8 cellular contexts compared by ENCODE assay signal in genomic region chr3:108153451-108153981, GRCh38.
A peak's percentile ranks its signal among the peaks of the same experiment; 100 is the strongest.
DNase-seq lines count a peak whose midpoint lies in the region; ATAC-seq lines count a peak whose summit lies in the region.

No MANE protein-coding gene starts in this region.

- intact Hi-C loops in activated CD4-positive, alpha-beta memory T cell treated with anti-CD3 and anti-CD28 coated beads for 36 hours (cut with micrococcal nuclease): loop anchor here (1.0 kb wide), 3 partner anchors 169 to 324 kb away; no protein-coding TSS in a partner anchor

- H3K36me3 ChIP-seq in GM23248 (ENCODE audit: low read depth): no peaks in the 10 kb centered on the region

- H3K79me2 ChIP-seq in GM23248 (ENCODE audit: insufficient read depth): no peaks in the 10 kb centered on the region

- H3K27ac Mint-ChIP-seq in activated CD4-positive, alpha-beta memory T cell treated with anti-CD3 and anti-CD28 coated beads for 36 hours: no peak overlapping the region

- H3K9ac ChIP-seq in GM23248: no peak overlapping the region

- H3F3A ChIP-seq in GM23248 (ENCODE audit: insufficient read depth): no peaks in the 10 kb centered on the region

- H3K27me3 ChIP-seq in GM23248 (replicated peaks; ENCODE audit: insufficient read depth): no peaks in the 10 kb centered on the region

- POLR2A ChIA-PET in activated CD4-positive, alpha-beta memory T cell treated with anti-CD3 and anti-CD28 coated beads for 36 hours (lab: Charles Lee): interaction anchor here (1.2 kb wide), 1 partner anchor 28 kb away, joined by 4 read pairs; no protein-coding TSS in a partner anchor

- in situ Hi-C loops in GM23248 (cut with MboI): no loop called here

- peaks cover 11% of the 10 kb centered on the region; the same call in 1 of the 2 replicates for H3K4me1 ChIP-seq in GM23248 (ENCODE audit: insufficient read depth)

- H3K4me2 ChIP-seq in GM23248 (ENCODE audit: unreplicated experiment): no peak overlapping the region

- H4K20me1 ChIP-seq in GM23248 (ENCODE audit: insufficient read depth): no peaks in the 10 kb centered on the region

- H3K9me3 ChIP-seq in GM23248 (ENCODE audit: low read depth): no peaks in the 10 kb centered on the region

- CTCF ChIA-PET in activated CD4-positive, alpha-beta memory T cell treated with anti-CD3 and anti-CD28 coated beads for 36 hours (lab: Charles Lee): interaction anchor here (0.6 to 3.9 kb wide), 27 partner anchors 9 to 437 kb away, joined by 3 to 72 read pairs (median 3); partner anchors contain the start of genes DZIP3 and IFT57

- ATAC-seq in GM19463 (IDR thresholded peaks at IDR 0.05; ENCODE audit: unreplicated experiment): no peak

- H3K9me2 ChIP-seq in GM23248 (ENCODE audit: insufficient read depth): no peaks in the 10 kb centered on the region

- H3K36me3 Mint-ChIP-seq in activated CD4-positive, alpha-beta memory T cell treated with anti-CD3 and anti-CD28 coated beads for 36 hours: no peaks in the 10 kb centered on the region

- no peak overlapping the region for H3K4me3 ChIP-seq in GM23248

- H3K27ac ChIP-seq in GM23248: no peak overlapping the region

- peaks cover 17% of the 10 kb centered on the region for H3K4me1 Mint-ChIP-seq in activated CD4-positive, alpha-beta memory T cell treated with anti-CD3 and anti-CD28 coated beads for 36 hours (ENCODE audit: low read depth)

- DNase-seq in DMS 273 treated with DMSO at 0.1 percent for 48 hours (lab: John Stamatoyannopoulos, UW) (peak; percentile 61), GM23248 (peak; percentile 72), NCI-H146 treated with DMSO at 0.1 percent for 48 hours (lab: John Stamatoyannopoulos, UW; ENCODE audit: unreplicated experiment) (peak; percentile 76), fibroblast of peridontal ligament (ENCODE audit: extremely low read depth) (peak; percentile 72), OCI-M2 (lab: John Stamatoyannopoulos, UW; ENCODE audit: unreplicated experiment) (no peak)
- DNase-seq in activated CD4-positive, alpha-beta memory T cell treated with anti-CD3 and anti-CD28 coated beads for 36 hours: peak; percentile 68
- peak; percentile 29 to 39 for DNase-seq in stimulated activated CD4-positive, alpha-beta T cell treated with anti-CD3 and anti-CD28 coated beads, Interleukin-1b, Interleukin-23, amount 100 ng/mL, for 4 hours (ENCODE audit: low read depth in 2 of 2)

- 84 to 86% methylated on average over 7 of the region's 7 CpGs for WGBS in GM23248 (ENCODE audit: low coverage in 1 of 2, low lambda C conversion rate in 2 of 2, missing lambda C conversion rate in 2 of 2), 2 experiments

- H3K4me3 Mint-ChIP-seq in activated CD4-positive, alpha-beta memory T cell treated with anti-CD3 and anti-CD28 coated beads for 36 hours: no peak overlapping the region

- H2AFZ ChIP-seq in GM23248: no peak overlapping the region

- H3K9me3 Mint-ChIP-seq in activated CD4-positive, alpha-beta memory T cell treated with anti-CD3 and anti-CD28 coated beads for 36 hours: no peaks in the 10 kb centered on the region

- H3K27me3 Mint-ChIP-seq in activated CD4-positive, alpha-beta memory T cell treated with anti-CD3 and anti-CD28 coated beads for 36 hours: no peaks in the 10 kb centered on the region
